ENCODE assay signal across 1 cellular context in the genomic region with DNA sequence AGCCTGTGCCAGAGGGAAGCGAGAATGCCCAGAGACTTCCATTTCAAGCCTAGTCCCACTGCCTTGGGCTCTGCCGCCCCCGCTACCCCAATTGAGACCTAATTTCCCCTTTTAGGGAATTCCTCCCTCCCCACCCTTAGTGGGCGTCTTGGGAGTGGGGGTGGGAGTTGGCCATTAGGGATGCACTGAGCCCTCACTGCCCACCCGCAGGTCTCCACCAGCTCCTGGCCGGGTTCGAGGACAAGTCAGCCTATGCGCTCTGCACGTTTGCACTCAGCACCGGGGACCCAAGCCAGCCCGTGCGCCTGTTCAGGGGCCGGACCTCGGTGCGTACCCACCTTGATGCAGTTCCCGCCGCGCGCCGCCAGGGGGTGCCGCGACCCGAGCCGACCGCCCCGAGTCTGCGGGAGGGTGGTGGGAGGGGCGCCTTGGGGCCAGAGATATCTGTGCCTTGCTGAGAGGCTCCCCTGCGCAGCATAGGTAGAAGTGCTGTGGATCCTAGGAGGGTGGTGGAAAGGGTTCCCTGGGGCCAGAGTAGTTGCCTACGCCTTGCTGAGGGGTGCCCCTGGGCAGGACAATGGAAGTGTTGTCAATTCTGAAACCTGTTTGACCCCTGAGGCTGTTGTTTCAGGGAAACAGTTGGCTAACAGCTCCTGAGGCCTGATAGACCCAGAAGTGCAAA.
A peak's percentile ranks its signal among the peaks of the same experiment; 100 is the strongest.
TF ChIP-seq lines count a peak whose summit lies in the region.

No MANE protein-coding gene starts in this region.

TF ChIP-seq in HepG2, 621 proteins besides CTCF, POLR2A, EP300 and RAD21 (continued from another document and continues in another):
- TF ChIP-seq, protein P1, sequence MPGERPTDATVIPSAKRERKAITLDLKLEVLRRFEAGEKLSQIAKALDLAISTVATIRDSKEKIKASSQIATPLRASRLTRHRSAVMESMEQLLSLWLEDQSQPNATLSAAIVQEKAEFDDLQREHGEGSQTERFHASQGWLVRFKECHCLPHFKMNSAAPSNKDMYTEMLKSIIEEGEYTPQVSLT (CRISPR knock-in tag; IDR thresholded peaks at IDR 0.05; ENCODE audit: borderline replicate concordance, low read depth), result no peak
- TF ChIP-seq ZNF709 (CRISPR knock-in tag; IDR thresholded peaks at IDR 0.05) (no peak; the same call in 1 of the 2 replicates), MYC (CRISPR knock-in tag; IDR thresholded peaks at IDR 0.05; ENCODE audit: borderline replicate concordance) (peak; percentile 78; the same call in 1 of the 2 replicates), ZBTB7A (CRISPR knock-in tag; IDR thresholded peaks at IDR 0.05) (peak; percentile 85), MEIS1 (CRISPR knock-in tag; IDR thresholded peaks at IDR 0.05; ENCODE audit: borderline replicate concordance) (peak; percentile 43; the same call in 1 of the 2 replicates), XRCC5 (optimal IDR thresholded peaks at IDR 0.05; ENCODE audit: low read length) (peak; percentile 99), ZNF329 (CRISPR knock-in tag; IDR thresholded peaks at IDR 0.05; ENCODE audit: low read depth) (peak; percentile 45; the same call in 1 of the 2 replicates), ZFP82 (CRISPR knock-in tag; IDR thresholded peaks at IDR 0.05; ENCODE audit: borderline replicate concordance) (peak; percentile 56; the same call in 1 of the 2 replicates), MBD4 (IDR thresholded peaks at IDR 0.05; ENCODE audit: borderline replicate concordance, low read length) (no peak), HMGA1 (CRISPR knock-in tag; conservative IDR thresholded peaks at IDR 0.05) (no peak), ZSCAN22 (CRISPR knock-in tag; IDR thresholded peaks at IDR 0.05) (no peak), ZNF891 (CRISPR knock-in tag; IDR thresholded peaks at IDR 0.05) (peak; percentile 95), HNRNPK (IDR thresholded peaks at IDR 0.05; ENCODE audit: low read depth, low read length, poor library complexity, severe bottlenecking) (no peak), MAFF (IDR thresholded peaks at IDR 0.05; ENCODE audit: low read depth, low read length) (no peak), LCORL (IDR thresholded peaks at IDR 0.05) (no peak), LCORL (CRISPR knock-in tag; IDR thresholded peaks at IDR 0.05) (peak; percentile 48; the same call in 1 of the 2 replicates), SIN3B (IDR thresholded peaks at IDR 0.05; ENCODE audit: low read length) (no peak), NFIC (IDR thresholded peaks at IDR 0.05; ENCODE audit: low read length) (no peak), ATM (IDR thresholded peaks at IDR 0.05; ENCODE audit: borderline replicate concordance) (no peak), SOX6 (IDR thresholded peaks at IDR 0.05) (no peak), SOX6 (CRISPR knock-in tag; IDR thresholded peaks at IDR 0.05) (peak; percentile 85), SMAD9 (CRISPR knock-in tag; IDR thresholded peaks at IDR 0.05) (no peak), NR2F2 (IDR thresholded peaks at IDR 0.05; ENCODE audit: borderline replicate concordance, low read depth) (peak; percentile 40; the same call in 1 of the 2 replicates), TAF1 (CRISPR knock-in tag; IDR thresholded peaks at IDR 0.05) (no peak), ZNF598 (CRISPR knock-in tag; IDR thresholded peaks at IDR 0.05; ENCODE audit: borderline replicate concordance) (peak; percentile 69; the same call in 1 of the 2 replicates), ZNF326 (CRISPR knock-in tag; IDR thresholded peaks at IDR 0.05; ENCODE audit: borderline replicate concordance) (no peak), GTF2F1 (IDR thresholded peaks at IDR 0.05; ENCODE audit: low read length) (no peak), ZMAT3 (CRISPR knock-in tag; conservative IDR thresholded peaks at IDR 0.05) (no peak), ZSCAN21 (CRISPR knock-in tag; IDR thresholded peaks at IDR 0.05; ENCODE audit: borderline replicate concordance) (peak; percentile 51; the same call in 1 of the 2 replicates), ZNF788 (CRISPR knock-in tag; IDR thresholded peaks at IDR 0.05; ENCODE audit: borderline replicate concordance) (peak; percentile 98; the same call in 1 of the 2 replicates), ZNF607 (CRISPR knock-in tag; IDR thresholded peaks at IDR 0.05; ENCODE audit: borderline replicate concordance) (peak; percentile 82; the same call in 1 of the 2 replicates)
- TF ChIP-seq, protein P2, sequence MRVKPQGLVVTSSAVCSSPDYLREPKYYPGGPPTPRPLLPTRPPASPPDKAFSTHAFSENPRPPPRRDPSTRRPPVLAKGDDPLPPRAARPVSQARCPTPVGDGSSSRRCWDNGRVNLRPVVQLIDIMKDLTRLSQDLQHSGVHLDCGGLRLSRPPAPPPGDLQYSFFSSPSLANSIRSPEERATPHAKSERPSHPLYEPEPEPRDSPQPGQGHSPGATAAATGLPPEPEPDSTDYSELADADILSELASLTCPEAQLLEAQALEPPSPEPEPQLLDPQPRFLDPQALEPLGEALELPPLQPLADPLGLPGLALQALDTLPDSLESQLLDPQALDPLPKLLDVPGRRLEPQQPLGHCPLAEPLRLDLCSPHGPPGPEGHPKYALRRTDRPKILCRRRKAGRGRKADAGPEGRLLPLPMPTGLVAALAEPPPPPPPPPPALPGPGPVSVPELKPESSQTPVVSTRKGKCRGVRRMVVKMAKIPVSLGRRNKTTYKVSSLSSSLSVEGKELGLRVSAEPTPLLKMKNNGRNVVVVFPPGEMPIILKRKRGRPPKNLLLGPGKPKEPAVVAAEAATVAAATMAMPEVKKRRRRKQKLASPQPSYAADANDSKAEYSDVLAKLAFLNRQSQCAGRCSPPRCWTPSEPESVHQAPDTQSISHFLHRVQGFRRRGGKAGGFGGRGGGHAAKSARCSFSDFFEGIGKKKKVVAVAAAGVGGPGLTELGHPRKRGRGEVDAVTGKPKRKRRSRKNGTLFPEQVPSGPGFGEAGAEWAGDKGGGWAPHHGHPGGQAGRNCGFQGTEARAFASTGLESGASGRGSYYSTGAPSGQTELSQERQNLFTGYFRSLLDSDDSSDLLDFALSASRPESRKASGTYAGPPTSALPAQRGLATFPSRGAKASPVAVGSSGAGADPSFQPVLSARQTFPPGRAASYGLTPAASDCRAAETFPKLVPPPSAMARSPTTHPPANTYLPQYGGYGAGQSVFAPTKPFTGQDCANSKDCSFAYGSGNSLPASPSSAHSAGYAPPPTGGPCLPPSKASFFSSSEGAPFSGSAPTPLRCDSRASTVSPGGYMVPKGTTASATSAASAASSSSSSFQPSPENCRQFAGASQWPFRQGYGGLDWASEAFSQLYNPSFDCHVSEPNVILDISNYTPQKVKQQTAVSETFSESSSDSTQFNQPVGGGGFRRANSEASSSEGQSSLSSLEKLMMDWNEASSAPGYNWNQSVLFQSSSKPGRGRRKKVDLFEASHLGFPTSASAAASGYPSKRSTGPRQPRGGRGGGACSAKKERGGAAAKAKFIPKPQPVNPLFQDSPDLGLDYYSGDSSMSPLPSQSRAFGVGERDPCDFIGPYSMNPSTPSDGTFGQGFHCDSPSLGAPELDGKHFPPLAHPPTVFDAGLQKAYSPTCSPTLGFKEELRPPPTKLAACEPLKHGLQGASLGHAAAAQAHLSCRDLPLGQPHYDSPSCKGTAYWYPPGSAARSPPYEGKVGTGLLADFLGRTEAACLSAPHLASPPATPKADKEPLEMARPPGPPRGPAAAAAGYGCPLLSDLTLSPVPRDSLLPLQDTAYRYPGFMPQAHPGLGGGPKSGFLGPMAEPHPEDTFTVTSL (CRISPR knock-in tag; IDR thresholded peaks at IDR 0.05; ENCODE audit: borderline replicate concordance), result 0 out of 2 replicates have a peak, but pooled peaks have one; percentile 44
- TF ChIP-seq, protein P3, sequence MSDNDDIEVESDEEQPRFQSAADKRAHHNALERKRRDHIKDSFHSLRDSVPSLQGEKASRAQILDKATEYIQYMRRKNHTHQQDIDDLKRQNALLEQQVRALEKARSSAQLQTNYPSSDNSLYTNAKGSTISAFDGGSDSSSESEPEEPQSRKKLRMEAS (IDR thresholded peaks at IDR 0.05), result peak; percentile 53; the same call in 1 of the 2 replicates
- TF ChIP-seq, protein P4, sequence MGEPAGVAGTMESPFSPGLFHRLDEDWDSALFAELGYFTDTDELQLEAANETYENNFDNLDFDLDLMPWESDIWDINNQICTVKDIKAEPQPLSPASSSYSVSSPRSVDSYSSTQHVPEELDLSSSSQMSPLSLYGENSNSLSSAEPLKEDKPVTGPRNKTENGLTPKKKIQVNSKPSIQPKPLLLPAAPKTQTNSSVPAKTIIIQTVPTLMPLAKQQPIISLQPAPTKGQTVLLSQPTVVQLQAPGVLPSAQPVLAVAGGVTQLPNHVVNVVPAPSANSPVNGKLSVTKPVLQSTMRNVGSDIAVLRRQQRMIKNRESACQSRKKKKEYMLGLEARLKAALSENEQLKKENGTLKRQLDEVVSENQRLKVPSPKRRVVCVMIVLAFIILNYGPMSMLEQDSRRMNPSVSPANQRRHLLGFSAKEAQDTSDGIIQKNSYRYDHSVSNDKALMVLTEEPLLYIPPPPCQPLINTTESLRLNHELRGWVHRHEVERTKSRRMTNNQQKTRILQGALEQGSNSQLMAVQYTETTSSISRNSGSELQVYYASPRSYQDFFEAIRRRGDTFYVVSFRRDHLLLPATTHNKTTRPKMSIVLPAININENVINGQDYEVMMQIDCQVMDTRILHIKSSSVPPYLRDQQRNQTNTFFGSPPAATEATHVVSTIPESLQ (CRISPR knock-in tag; conservative IDR thresholded peaks at IDR 0.05), result 0 out of 2 replicates have a peak, but pooled peaks have one; percentile 28
- TF ChIP-seq, protein P5, sequence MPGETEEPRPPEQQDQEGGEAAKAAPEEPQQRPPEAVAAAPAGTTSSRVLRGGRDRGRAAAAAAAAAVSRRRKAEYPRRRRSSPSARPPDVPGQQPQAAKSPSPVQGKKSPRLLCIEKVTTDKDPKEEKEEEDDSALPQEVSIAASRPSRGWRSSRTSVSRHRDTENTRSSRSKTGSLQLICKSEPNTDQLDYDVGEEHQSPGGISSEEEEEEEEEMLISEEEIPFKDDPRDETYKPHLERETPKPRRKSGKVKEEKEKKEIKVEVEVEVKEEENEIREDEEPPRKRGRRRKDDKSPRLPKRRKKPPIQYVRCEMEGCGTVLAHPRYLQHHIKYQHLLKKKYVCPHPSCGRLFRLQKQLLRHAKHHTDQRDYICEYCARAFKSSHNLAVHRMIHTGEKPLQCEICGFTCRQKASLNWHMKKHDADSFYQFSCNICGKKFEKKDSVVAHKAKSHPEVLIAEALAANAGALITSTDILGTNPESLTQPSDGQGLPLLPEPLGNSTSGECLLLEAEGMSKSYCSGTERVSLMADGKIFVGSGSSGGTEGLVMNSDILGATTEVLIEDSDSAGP (CRISPR knock-in tag; IDR thresholded peaks at IDR 0.05; ENCODE audit: borderline replicate concordance), result peak; percentile 97
- TF ChIP-seq, protein P6, sequence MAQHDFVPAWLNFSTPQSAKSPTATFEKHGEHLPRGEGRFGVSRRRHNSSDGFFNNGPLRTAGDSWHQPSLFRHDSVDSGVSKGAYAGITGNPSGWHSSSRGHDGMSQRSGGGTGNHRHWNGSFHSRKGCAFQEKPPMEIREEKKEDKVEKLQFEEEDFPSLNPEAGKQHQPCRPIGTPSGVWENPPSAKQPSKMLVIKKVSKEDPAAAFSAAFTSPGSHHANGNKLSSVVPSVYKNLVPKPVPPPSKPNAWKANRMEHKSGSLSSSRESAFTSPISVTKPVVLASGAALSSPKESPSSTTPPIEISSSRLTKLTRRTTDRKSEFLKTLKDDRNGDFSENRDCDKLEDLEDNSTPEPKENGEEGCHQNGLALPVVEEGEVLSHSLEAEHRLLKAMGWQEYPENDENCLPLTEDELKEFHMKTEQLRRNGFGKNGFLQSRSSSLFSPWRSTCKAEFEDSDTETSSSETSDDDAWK (CRISPR knock-in tag; IDR thresholded peaks at IDR 0.05), result no peak
- TF ChIP-seq, protein P7, sequence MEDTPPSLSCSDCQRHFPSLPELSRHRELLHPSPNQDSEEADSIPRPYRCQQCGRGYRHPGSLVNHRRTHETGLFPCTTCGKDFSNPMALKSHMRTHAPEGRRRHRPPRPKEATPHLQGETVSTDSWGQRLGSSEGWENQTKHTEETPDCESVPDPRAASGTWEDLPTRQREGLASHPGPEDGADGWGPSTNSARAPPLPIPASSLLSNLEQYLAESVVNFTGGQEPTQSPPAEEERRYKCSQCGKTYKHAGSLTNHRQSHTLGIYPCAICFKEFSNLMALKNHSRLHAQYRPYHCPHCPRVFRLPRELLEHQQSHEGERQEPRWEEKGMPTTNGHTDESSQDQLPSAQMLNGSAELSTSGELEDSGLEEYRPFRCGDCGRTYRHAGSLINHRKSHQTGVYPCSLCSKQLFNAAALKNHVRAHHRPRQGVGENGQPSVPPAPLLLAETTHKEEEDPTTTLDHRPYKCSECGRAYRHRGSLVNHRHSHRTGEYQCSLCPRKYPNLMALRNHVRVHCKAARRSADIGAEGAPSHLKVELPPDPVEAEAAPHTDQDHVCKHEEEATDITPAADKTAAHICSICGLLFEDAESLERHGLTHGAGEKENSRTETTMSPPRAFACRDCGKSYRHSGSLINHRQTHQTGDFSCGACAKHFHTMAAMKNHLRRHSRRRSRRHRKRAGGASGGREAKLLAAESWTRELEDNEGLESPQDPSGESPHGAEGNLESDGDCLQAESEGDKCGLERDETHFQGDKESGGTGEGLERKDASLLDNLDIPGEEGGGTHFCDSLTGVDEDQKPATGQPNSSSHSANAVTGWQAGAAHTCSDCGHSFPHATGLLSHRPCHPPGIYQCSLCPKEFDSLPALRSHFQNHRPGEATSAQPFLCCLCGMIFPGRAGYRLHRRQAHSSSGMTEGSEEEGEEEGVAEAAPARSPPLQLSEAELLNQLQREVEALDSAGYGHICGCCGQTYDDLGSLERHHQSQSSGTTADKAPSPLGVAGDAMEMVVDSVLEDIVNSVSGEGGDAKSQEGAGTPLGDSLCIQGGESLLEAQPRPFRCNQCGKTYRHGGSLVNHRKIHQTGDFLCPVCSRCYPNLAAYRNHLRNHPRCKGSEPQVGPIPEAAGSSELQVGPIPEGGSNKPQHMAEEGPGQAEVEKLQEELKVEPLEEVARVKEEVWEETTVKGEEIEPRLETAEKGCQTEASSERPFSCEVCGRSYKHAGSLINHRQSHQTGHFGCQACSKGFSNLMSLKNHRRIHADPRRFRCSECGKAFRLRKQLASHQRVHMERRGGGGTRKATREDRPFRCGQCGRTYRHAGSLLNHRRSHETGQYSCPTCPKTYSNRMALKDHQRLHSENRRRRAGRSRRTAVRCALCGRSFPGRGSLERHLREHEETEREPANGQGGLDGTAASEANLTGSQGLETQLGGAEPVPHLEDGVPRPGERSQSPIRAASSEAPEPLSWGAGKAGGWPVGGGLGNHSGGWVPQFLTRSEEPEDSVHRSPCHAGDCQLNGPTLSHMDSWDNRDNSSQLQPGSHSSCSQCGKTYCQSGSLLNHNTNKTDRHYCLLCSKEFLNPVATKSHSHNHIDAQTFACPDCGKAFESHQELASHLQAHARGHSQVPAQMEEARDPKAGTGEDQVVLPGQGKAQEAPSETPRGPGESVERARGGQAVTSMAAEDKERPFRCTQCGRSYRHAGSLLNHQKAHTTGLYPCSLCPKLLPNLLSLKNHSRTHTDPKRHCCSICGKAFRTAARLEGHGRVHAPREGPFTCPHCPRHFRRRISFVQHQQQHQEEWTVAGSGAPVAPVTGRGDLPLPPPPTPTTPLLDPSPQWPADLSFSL (CRISPR knock-in tag; IDR thresholded peaks at IDR 0.05), result no peak
- TF ChIP-seq, protein P8, sequence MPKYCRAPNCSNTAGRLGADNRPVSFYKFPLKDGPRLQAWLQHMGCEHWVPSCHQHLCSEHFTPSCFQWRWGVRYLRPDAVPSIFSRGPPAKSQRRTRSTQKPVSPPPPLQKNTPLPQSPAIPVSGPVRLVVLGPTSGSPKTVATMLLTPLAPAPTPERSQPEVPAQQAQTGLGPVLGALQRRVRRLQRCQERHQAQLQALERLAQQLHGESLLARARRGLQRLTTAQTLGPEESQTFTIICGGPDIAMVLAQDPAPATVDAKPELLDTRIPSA (CRISPR knock-in tag; IDR thresholded peaks at IDR 0.05; ENCODE audit: borderline replicate concordance), result 0 out of 2 replicates have a peak, but pooled peaks have one; percentile 25
